Comparison of ENCODE assay signal across 28 cellular contexts in genomic region chr5:180380441-180380840, GRCh38. TPM values are rescaled to one million over a fixed set of nuclear protein-coding genes. Genes with fewer than 3 reads are reported as not detected.
"Had no signal": no experiment of that assay in that cellular context is flagged by ENCODE, and none has a peak within 500 bp of the region (broad histone marks: within the 10 kb centered on the region; RNA-seq: fewer than 3 reads in every experiment).

No MANE protein-coding gene starts in this region.

- H3K9me3 Mint-ChIP-seq: immature natural killer cell; mesothelial cell of epicardium; natural killer cell treated with Interleukin-12 subunit alpha and Interleukin-12 subunit beta and Interleukin-15 and Interleukin-18, amount 100 ng/mL, for 72 hours; stimulated activated effector memory CD8-positive, alpha-beta T cell treated with anti-CD3 and anti-CD28 coated beads, Interleukin-12 subunit alpha, Interleukin-12 subunit beta, amount 100 ng/mL, for 72 hours; stimulated activated naive CD8-positive, alpha-beta T cell treated with anti-CD3 and anti-CD28 coated beads, Interleukin-15, Interleukin-2, amounts not matched to agents 100 ng/mL and 50 ng/mL, for 24 hours had no signal

- H3K36me3 Mint-ChIP-seq: immature natural killer cell; mesothelial cell of epicardium; naive thymus-derived CD4-positive, alpha-beta T cell; natural killer cell treated with Interleukin-12 subunit alpha and Interleukin-12 subunit beta and Interleukin-15 and Interleukin-18, amount 100 ng/mL, for 72 hours; stimulated activated effector memory CD8-positive, alpha-beta T cell treated with anti-CD3 and anti-CD28 coated beads, Interleukin-12 subunit alpha, Interleukin-12 subunit beta, amount 100 ng/mL, for 72 hours had no signal

- H3K4me1 ChIP-seq: left ventricle myocardium inferior, parathyroid adenoma, psoas muscle, upper lobe of right lung had no signal

- ATAC-seq: naive thymus-derived CD4-positive, alpha-beta T cell; natural killer cell treated with Interleukin-12 subunit alpha and Interleukin-12 subunit beta and Interleukin-15 and Interleukin-18, amount 100 ng/mL, for 72 hours; right cardiac atrium; sciatic nerve; stimulated activated effector memory CD8-positive, alpha-beta T cell treated with anti-CD3 and anti-CD28 coated beads, Interleukin-12 subunit alpha, Interleukin-12 subunit beta, amount 100 ng/mL, for 72 hours; upper lobe of right lung had no signal

- H3K4me3 ChIP-seq: left ventricle myocardium inferior, lung, psoas muscle, skin epidermis, suprapubic skin, thoracic aorta, tibial artery, upper lobe of right lung had no signal

- H3K27ac ChIP-seq: left ventricle myocardium inferior, parathyroid adenoma, psoas muscle, skin epidermis, suprapubic skin, thoracic aorta, tibial artery, upper lobe of right lung had no signal

- H3K36me3 ChIP-seq: left ventricle myocardium inferior, suprapubic skin, thoracic aorta, tibial artery, upper lobe of right lung had no signal

- H3K4me3 Mint-ChIP-seq: immature natural killer cell; mesothelial cell of epicardium; naive thymus-derived CD4-positive, alpha-beta T cell; natural killer cell treated with Interleukin-12 subunit alpha and Interleukin-12 subunit beta and Interleukin-15 and Interleukin-18, amount 100 ng/mL, for 72 hours; stimulated activated effector memory CD8-positive, alpha-beta T cell treated with anti-CD3 and anti-CD28 coated beads, Interleukin-12 subunit alpha, Interleukin-12 subunit beta, amount 100 ng/mL, for 72 hours; stimulated activated naive CD8-positive, alpha-beta T cell treated with anti-CD3 and anti-CD28 coated beads, Interleukin-15, Interleukin-2, amounts not matched to agents 100 ng/mL and 50 ng/mL, for 24 hours had no signal

- FAIRE-seq: islet of Langerhans, urothelium cell line had no signal

- H3K9me3 ChIP-seq: left ventricle myocardium inferior, psoas muscle, suprapubic skin, thoracic aorta, tibial artery, upper lobe of right lung had no signal

- H3K27me3 ChIP-seq: suprapubic skin, upper lobe of right lung had no signal

- H3K9ac ChIP-seq: parathyroid adenoma had no signal

- H3K79me2 ChIP-seq: parathyroid adenoma had no signal

- DNase-seq: hippocampal formation; immature natural killer cell; left ventricle myocardium inferior; mesendoderm; naive thymus-derived CD4-positive, alpha-beta T cell; nucleus accumbens; right cardiac atrium; stimulated activated CD4-positive, alpha-beta T cell treated with anti-CD3 and anti-CD28 coated beads, Interleukin-12 subunit alpha, Interleukin-12 subunit beta, amount 100 ng/mL, for 4 hours; stimulated activated CD4-positive, alpha-beta T cell treated with anti-CD3 and anti-CD28 coated beads, Interleukin-15, amount 100 ng/mL, for 24 hours; stimulated activated CD4-positive, alpha-beta T cell treated with anti-CD3 and anti-CD28 coated beads, Interleukin-2, amount 100 ng/mL, for 24 hours; stimulated activated CD4-positive, alpha-beta T cell treated with anti-CD3 and anti-CD28 coated beads, Interleukin-4, amount 100 ng/mL, for 1 hour; stimulated activated naive CD4-positive, alpha-beta T cell; tibial artery; trophoblast cell; upper lobe of right lung had no signal

- H2AFZ ChIP-seq: parathyroid adenoma had no signal

- H3K27ac Mint-ChIP-seq: immature natural killer cell; mesothelial cell of epicardium; naive thymus-derived CD4-positive, alpha-beta T cell; natural killer cell treated with Interleukin-12 subunit alpha and Interleukin-12 subunit beta and Interleukin-15 and Interleukin-18, amount 100 ng/mL, for 72 hours; stimulated activated naive CD8-positive, alpha-beta T cell treated with anti-CD3 and anti-CD28 coated beads, Interleukin-15, Interleukin-2, amounts not matched to agents 100 ng/mL and 50 ng/mL, for 24 hours had no signal

- H3K4me1 Mint-ChIP-seq: immature natural killer cell; mesothelial cell of epicardium; naive thymus-derived CD4-positive, alpha-beta T cell; stimulated activated effector memory CD8-positive, alpha-beta T cell treated with anti-CD3 and anti-CD28 coated beads, Interleukin-12 subunit alpha, Interleukin-12 subunit beta, amount 100 ng/mL, for 72 hours had no signal

RNA-seq across cellular contexts. Expression of gene GFPT2, which starts 27.3 kb away (rescaled TPM):
- polyA plus RNA-seq: immature natural killer cell; naive thymus-derived CD4-positive, alpha-beta T cell had no signal
